ENCODE assay signal across 8 cellular contexts in genomic region chr6:53718597-53719460, GRCh38. TPM values are rescaled to one million over a fixed set of nuclear protein-coding genes. Genes with fewer than 3 reads are reported as not detected.
A peak's percentile ranks its signal among the peaks of the same experiment; 100 is the strongest.
DNase-seq lines count a peak whose midpoint lies in the region; ATAC-seq, FAIRE-seq and TF ChIP-seq lines count a peak whose summit lies in the region.

No MANE protein-coding gene starts in this region.

- H3K27me3 ChIP-seq in CD8-positive, alpha-beta T cell (ENCODE audit: insufficient read depth, low read length): no peaks in the 10 kb centered on the region
- H3K27me3 ChIP-seq in H1 (replicated peaks in 1 of 4; ENCODE audit: control insufficient read depth in 3 of 4, extremely low read depth in 1 of 4, insufficient read depth in 3 of 4, low read length in 3 of 4) (no peaks in the 10 kb centered on the region), aorta (ENCODE audit: control insufficient read depth in 1 of 2, insufficient read depth in 2 of 2, low read length in 1 of 2) (peaks cover 0 to 1% of the 10 kb centered on the region in 2 donors)

- H3K4me2 ChIP-seq in H1 (ENCODE audit: insufficient read depth in 1 of 2, low read depth in 2 of 2, low read length in 2 of 2): no peak overlapping the region

- TF ChIP-seq POLR2A in H1 (IDR thresholded peaks at IDR 0.05; ENCODE audit: control extremely low read depth in 1 of 2, low read depth in 2 of 2, low read length in 2 of 2): no peak

- no peak for TF ChIP-seq EP300 in H1 (IDR thresholded peaks at IDR 0.05; ENCODE audit: borderline replicate concordance in 1 of 2, low read depth in 2 of 2, low read length in 2 of 2)

- H3K18ac ChIP-seq in H1 (ENCODE audit: extremely low read depth, low read length): no peak overlapping the region

- H4K8ac ChIP-seq in H1 (ENCODE audit: extremely low read depth, insufficient read depth, low read length): no peak overlapping the region

- H3K9me3 Mint-ChIP-seq in CD8-positive, alpha-beta T cell: no peaks in the 10 kb centered on the region
- no peaks in the 10 kb centered on the region for H3K9me3 Mint-ChIP-seq in memory B cell

- no peak overlapping the region for H3K14ac ChIP-seq in H1 (ENCODE audit: insufficient read length)

- no peak overlapping the region for H3K27ac ChIP-seq in CD8-positive, alpha-beta T cell (ENCODE audit: low read depth, low read length)
- H3K27ac ChIP-seq in H1 (ENCODE audit: low read depth, low read length) (no peak overlapping the region), aorta (ENCODE audit: low read depth in 1 of 2, low read length in 2 of 2) (no peak overlapping the region)

- CTCF ChIA-PET in CD8-positive, alpha-beta T cell (lab: Charles Lee): interaction anchor here (0.6 to 3.9 kb wide), 27 partner anchors 9 to 249 kb away, joined by 3 to 67 read pairs (median 5); no protein-coding TSS in a partner anchor
- CTCF ChIA-PET in H1 (lab: Charles Lee; ENCODE audit: partially characterized antibody): interaction anchor here (0.6 to 14.2 kb wide), 38 partner anchors 10 to 864 kb away, joined by 3 to 197 read pairs (median 4); partner anchors contain the start of gene KLHL31

- H3K56ac ChIP-seq in H1 (replicated peaks; ENCODE audit: insufficient read length, low read depth, low read length): no peak overlapping the region

- H4K91ac ChIP-seq in H1 (replicated peaks; ENCODE audit: insufficient read length, low read length): no peak overlapping the region

- H3K23ac ChIP-seq in H1 (ENCODE audit: insufficient read length): no peak overlapping the region

- H2AK5ac ChIP-seq in H1 (ENCODE audit: low read depth, low read length): no peak overlapping the region

- no peaks in the 10 kb centered on the region for H3K79me1 ChIP-seq in H1 (ENCODE audit: low read depth, low read length)

- FAIRE-seq in H1 (lab: Jason Lieb, UNC): peak; percentile 97

- H3K4ac ChIP-seq in H1 (replicated peaks; ENCODE audit: insufficient read length, low read depth, low read length): no peak overlapping the region

- no peak overlapping the region for H3K27ac Mint-ChIP-seq in CD8-positive, alpha-beta T cell
- peak overlapping the region; percentile 75 for H3K27ac Mint-ChIP-seq in memory B cell

- intact Hi-C loops in CD8-positive, alpha-beta T cell (cut with DNase I, micrococcal nuclease): no loop called here
- intact Hi-C loops in aorta (cut with DNase I): no loop called here

- TF ChIP-seq CTCF in CD8-positive, alpha-beta T cell (IDR thresholded peaks at IDR 0.05): peak; percentile 73
- peak in 2 of 3 experiments; percentile 72 to 85; a peak in 3 of 4 replicates for TF ChIP-seq CTCF in H1 (IDR thresholded peaks at IDR 0.05; ENCODE audit: control extremely low read depth in 1 of 3, insufficient read depth in 1 of 3, low read depth in 1 of 3, low read length in 3 of 3)

- H3K9ac ChIP-seq in H1 (replicated peaks in 1 of 4; ENCODE audit: extremely low read depth in 1 of 4, low read depth in 3 of 4, low read length in 3 of 4): no peak overlapping the region

- no peak overlapping the region for H4K5ac ChIP-seq in H1 (ENCODE audit: insufficient read length, low read depth, low read length)

- H2BK20ac ChIP-seq in H1 (ENCODE audit: low read length): no peak overlapping the region

- WGBS in H1 (ENCODE audit: extremely low coverage in 1 of 2, insufficient coverage in 1 of 2, insufficient read length in 1 of 2, insufficient replicate concordance in 2 of 2, low coverage in 1 of 2, low lambda C conversion rate in 2 of 2, missing lambda C conversion rate in 1 of 2), 2 experiments: 63% methylated on average over 9 of the region's 9 CpGs; no CpG with 5 or more reads in 1 of the 2 experiments
- 44 to 47% methylated on average over 9 of the region's 9 CpGs for WGBS in aorta, 2 donors

- no peaks in the 10 kb centered on the region for H3K23me2 ChIP-seq in H1 (ENCODE audit: low read depth, low read length)

- H2BK5ac ChIP-seq in H1 (ENCODE audit: low read depth, low read length): no peak overlapping the region

- H3K36me3 ChIP-seq in CD8-positive, alpha-beta T cell (ENCODE audit: insufficient read depth, low read length): no peaks in the 10 kb centered on the region
- H3K36me3 ChIP-seq in H1 (ENCODE audit: control insufficient read depth in 2 of 4, insufficient read depth in 4 of 4, low read length in 3 of 4): no peaks in the 10 kb centered on the region
- no peaks in the 10 kb centered on the region for H3K36me3 ChIP-seq in aorta (ENCODE audit: control insufficient read depth in 1 of 2, insufficient read depth in 2 of 2, low read length in 1 of 2)

- H3K9me3 ChIP-seq in CD8-positive, alpha-beta T cell (ENCODE audit: low read length): no peaks in the 10 kb centered on the region
- no peaks in the 10 kb centered on the region for H3K9me3 ChIP-seq in H1 (ENCODE audit: insufficient read depth in 2 of 2, low read depth in 1 of 2, low read length in 1 of 2)
- no peaks in the 10 kb centered on the region for H3K9me3 ChIP-seq in aorta (ENCODE audit: control insufficient read depth, low read length)

- DNase-seq in CD8-positive, alpha-beta T cell: peak in 3 of 7 experiments; percentile 18 to 20 (median 19)
- peak; percentile 76 for DNase-seq in NCI-H1105 (lab: John Stamatoyannopoulos, UW)
- DNase-seq in SKM-1 (lab: John Stamatoyannopoulos, UW; ENCODE audit: unreplicated experiment): peak; percentile 74
- DNase-seq in H1 (ENCODE audit: low read depth in 1 of 2, low spot score in 2 of 2): no peak
- peak in 1 of 2 donors; percentile 50 for DNase-seq in memory B cell (ENCODE audit: low spot score in 2 of 2)
- no peak for DNase-seq in aorta

- H4K20me1 ChIP-seq in H1 (replicated peaks in 1 of 2; ENCODE audit: control insufficient read depth in 1 of 2, insufficient read depth in 2 of 2, low read length in 2 of 2): no peaks in the 10 kb centered on the region

- ATAC-seq in CD8-positive, alpha-beta T cell: peak; percentile 56
- ATAC-seq in GM18519 (IDR thresholded peaks at IDR 0.05; ENCODE audit: low FRiP score, unreplicated experiment) (peak; percentile 99), HG02884 (IDR thresholded peaks at IDR 0.05; ENCODE audit: unreplicated experiment) (peak; percentile 99), memory B cell (ENCODE audit: low read depth) (peak; percentile 93), aorta (ENCODE audit: low FRiP score) (peak; percentile 82)

- no peaks in the 10 kb centered on the region for H3K4me1 ChIP-seq in CD8-positive, alpha-beta T cell (ENCODE audit: insufficient read depth, low read length)
- H3K4me1 ChIP-seq in H1 (replicated peaks in 1 of 4; ENCODE audit: control insufficient read depth in 3 of 4, insufficient read depth in 4 of 4, low read length in 3 of 4) (no peaks in the 10 kb centered on the region), aorta (ENCODE audit: control insufficient read depth in 1 of 2, insufficient read depth in 2 of 2, low read length in 2 of 2) (no peaks in the 10 kb centered on the region)

- H2BK120ac ChIP-seq in H1 (replicated peaks; ENCODE audit: low read depth, low read length): no peak overlapping the region

- no peaks in the 10 kb centered on the region for H3K36me3 Mint-ChIP-seq in CD8-positive, alpha-beta T cell
- no peaks in the 10 kb centered on the region for H3K36me3 Mint-ChIP-seq in memory B cell

- no peak overlapping the region for H2AFZ ChIP-seq in H1 (ENCODE audit: low read length)

- no peak overlapping the region for H2BK15ac ChIP-seq in H1 (ENCODE audit: low read length)

- peaks cover 2% of the 10 kb centered on the region for H3K4me1 Mint-ChIP-seq in CD8-positive, alpha-beta T cell (ENCODE audit: low read depth)
- H3K4me1 Mint-ChIP-seq in memory B cell: peaks cover 2% of the 10 kb centered on the region

- H3K79me2 ChIP-seq in H1 (ENCODE audit: control insufficient read depth in 1 of 2, insufficient read depth in 2 of 2, low read length in 2 of 2): no peaks in the 10 kb centered on the region

- no peak overlapping the region for H2BK12ac ChIP-seq in H1 (ENCODE audit: low read depth, low read length)

- H3K4me3 ChIP-seq in CD8-positive, alpha-beta T cell (ENCODE audit: low read depth, low read length): no peak overlapping the region
- H3K4me3 ChIP-seq in H1 (ENCODE audit: extremely low read depth in 1 of 4, insufficient read depth in 2 of 4, low read depth in 3 of 4, low read length in 4 of 4) (no peak overlapping the region), aorta (ENCODE audit: low read length in 2 of 2) (no peak overlapping the region)

- H3K4me3 Mint-ChIP-seq in CD8-positive, alpha-beta T cell: no peak overlapping the region
- no peak overlapping the region for H3K4me3 Mint-ChIP-seq in memory B cell

- peaks cover 9% of the 10 kb centered on the region for H3K27me3 Mint-ChIP-seq in CD8-positive, alpha-beta T cell (ENCODE audit: low read depth)
- peaks cover 12% of the 10 kb centered on the region for H3K27me3 Mint-ChIP-seq in memory B cell

- peak; percentile 66 to 69 for TF ChIP-seq RAD21 in H1 (IDR thresholded peaks at IDR 0.05 in 1 of 2, conservative IDR thresholded peaks at IDR 0.05 in 1 of 2; ENCODE audit: low read depth in 2 of 2, low read length in 2 of 2)

- POLR2A ChIA-PET in CD8-positive, alpha-beta T cell (lab: Charles Lee): interaction anchor here (0.6 to 0.8 kb wide), 2 partner anchors 20 to 202 kb away, joined by 3 read pairs; no protein-coding TSS in a partner anchor
- POLR2A ChIA-PET in H1 (lab: Charles Lee; ENCODE audit: partially characterized antibody): interaction anchor here (1.0 kb wide), 1 partner anchor 174 kb away, joined by 3 read pairs; the partner anchor contains the start of gene GCLC

TF ChIP-seq in H1, 55 proteins besides CTCF, POLR2A, EP300 and RAD21 (continues in another document):
- no peak for TF ChIP-seq NANOG (IDR thresholded peaks at IDR 0.05; ENCODE audit: insufficient read depth, low read depth, low read length, poor library complexity, severe bottlenecking)
- no peak for TF ChIP-seq SIX5 (IDR thresholded peaks at IDR 0.05; ENCODE audit: low read depth, low read length)
- no peak for TF ChIP-seq TAF7 (optimal IDR thresholded peaks at IDR 0.05; ENCODE audit: borderline replicate concordance, low read depth, low read length)

RNA-seq across cellular contexts. Expression of gene KLHL31, which starts 53.3 kb away (rescaled TPM):
- total RNA-seq in CD8-positive, alpha-beta T cell: under 1 TPM; 0.08 to 0.14 TPM
- total RNA-seq in H1 (2021; fragmentation: NEBNext Ultra II Directional; extraction: Animal tissue kit (Norgen Biotek cat#: 25700)): 0.39 and 0.54 TPM in 2 replicates
- polyA plus RNA-seq in H1 (2011; rRNA removed) (0.15 and 0.28 TPM in 2 replicates), aorta (under 1 TPM in 1 of 2 donors, not detected in 1; 0.03 TPM)
- 0.21 TPM for polyA plus RNA-seq in H1 (2011; cell fraction: cytosol; rRNA removed)
- 0.47 TPM for polyA plus RNA-seq in H1 (2011; cell fraction: nucleus; rRNA removed)
- 0.16 to 0.28 TPM (median 0.18 TPM) in 4 replicates for polyA plus RNA-seq in H1 (2012, experiment 1 of 2)
- not detected for polyA plus RNA-seq in H1 (2012, experiment 2 of 2)
- polyA plus RNA-seq in H1 (2013, experiment 1 of 2): 0.24 TPM
- polyA plus RNA-seq in H1 (2013, experiment 2 of 2): 0.28 TPM
- polyA minus RNA-seq in H1 (2011; rRNA and poly(A)+ RNA removed): 0.38 and 0.56 TPM in 2 replicates
- 1.1 TPM for polyA minus RNA-seq in H1 (2011; cell fraction: cytosol; rRNA and poly(A)+ RNA removed)
- polyA minus RNA-seq in H1 (2011; cell fraction: nucleus; rRNA and poly(A)+ RNA removed): 1.7 TPM
- under 1 TPM; 0.29 to 0.36 TPM for total RNA-seq in aorta

Comparison
In these comparisons a context has a peak if more than half of its experiments do, and no peak if none do; other contexts are left out.
1. DNase-seq: peak in NCI-H1105 (single experiment) and SKM-1 (single experiment); none in H1 (0 of 2) and aorta (0 of 2).
2. Peak in every context shown above with its lines, with median percentiles within 50 percentile points of each other: ATAC-seq.